ENCODE assay signal across 14 cellular contexts in the genomic region with DNA sequence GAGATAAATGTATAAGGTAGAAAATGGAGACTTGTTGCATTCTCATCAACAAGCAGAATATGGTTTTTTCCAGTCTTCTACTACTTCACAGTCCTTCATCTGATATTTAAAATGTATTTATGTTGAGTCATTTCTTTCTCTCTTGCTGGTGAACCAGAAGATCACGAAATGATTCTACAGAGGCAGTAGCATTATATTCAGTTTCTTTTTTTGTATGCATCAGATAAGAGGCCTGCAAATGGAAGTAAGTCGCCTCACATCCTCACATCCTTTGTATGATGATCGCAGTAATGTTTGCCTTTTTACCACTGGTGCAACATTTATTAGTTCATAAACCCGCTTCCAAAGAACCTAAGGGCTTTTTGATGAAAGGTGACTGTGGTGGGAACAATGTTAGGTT. TPM values are rescaled to one million over a fixed set of nuclear protein-coding genes. Genes with fewer than 3 reads are reported as not detected.
DNase-seq lines count a peak whose midpoint lies in the region; ATAC-seq and TF ChIP-seq lines count a peak whose summit lies in the region.
"Had no signal": no experiment of that assay in that cellular context is flagged by ENCODE, and none has a peak within 500 bp of the region (broad histone marks: within the 10 kb centered on the region; RNA-seq: fewer than 3 reads in every experiment).

No MANE protein-coding gene starts in this region.

- CTCF ChIA-PET in activated CD8-positive, alpha-beta memory T cell treated with anti-CD3 and anti-CD28 coated beads, Interleukin-2, amount 10 ng/mL, durations not matched to agents 7 days and 5 days (lab: Charles Lee) = interaction anchor here (1.0 to 1.4 kb wide), 2 partner anchors 14 to 130 kb away, joined by 3 read pairs; no protein-coding TSS in a partner anchor

- peaks cover 78% of the 10 kb centered on the region for H3K4me1 Mint-ChIP-seq in activated CD8-positive, alpha-beta memory T cell treated with anti-CD3 and anti-CD28 coated beads, Interleukin-2, amount 10 ng/mL, durations not matched to agents 7 days and 5 days
- H3K4me1 Mint-ChIP-seq in stimulated activated memory B cell treated with anti-CD40 and anti-IgM and Interleukin-4, amounts not matched to agents 10 μg/mL and 1 μg/mL and 100 μg/mL, for 72 hours = no peaks in the 10 kb centered on the region
- H3K4me1 Mint-ChIP-seq: neural crest cell had no signal

- peaks cover 57% of the 10 kb centered on the region for H3K36me3 Mint-ChIP-seq in activated CD8-positive, alpha-beta memory T cell treated with anti-CD3 and anti-CD28 coated beads, Interleukin-2, amount 10 ng/mL, durations not matched to agents 7 days and 5 days
- H3K36me3 Mint-ChIP-seq in stimulated activated memory B cell treated with anti-CD40 and anti-IgM and Interleukin-4, amounts not matched to agents 10 μg/mL and 1 μg/mL and 100 μg/mL, for 72 hours = peaks cover 68% of the 10 kb centered on the region

- H3K4me3 Mint-ChIP-seq in activated CD8-positive, alpha-beta memory T cell treated with anti-CD3 and anti-CD28 coated beads, Interleukin-2, amount 10 ng/mL, durations not matched to agents 7 days and 5 days = peak overlapping the region; percentile 9
- H3K4me3 Mint-ChIP-seq in stimulated activated memory B cell treated with anti-CD40 and anti-IgM and Interleukin-4, amounts not matched to agents 10 μg/mL and 1 μg/mL and 100 μg/mL, for 72 hours = no peak overlapping the region
- H3K4me3 Mint-ChIP-seq: neural crest cell had no signal

- H3K27me3 Mint-ChIP-seq in activated CD8-positive, alpha-beta memory T cell treated with anti-CD3 and anti-CD28 coated beads, Interleukin-2, amount 10 ng/mL, durations not matched to agents 7 days and 5 days = no peaks in the 10 kb centered on the region
- H3K27me3 Mint-ChIP-seq in stimulated activated memory B cell treated with anti-CD40 and anti-IgM and Interleukin-4, amounts not matched to agents 10 μg/mL and 1 μg/mL and 100 μg/mL, for 72 hours = no peaks in the 10 kb centered on the region

- peak; percentile 86 for ATAC-seq in activated CD8-positive, alpha-beta memory T cell treated with anti-CD3 and anti-CD28 coated beads, Interleukin-2, amount 10 ng/mL, durations not matched to agents 7 days and 5 days
- ATAC-seq in GM21717 (IDR thresholded peaks at IDR 0.05; ENCODE audit: unreplicated experiment) = peak; percentile 40
- ATAC-seq in HG03342 (IDR thresholded peaks at IDR 0.05; ENCODE audit: unreplicated experiment) = peak; percentile 45
- peak; percentile 56 for ATAC-seq in stimulated activated memory B cell treated with anti-CD40 and anti-IgM and Interleukin-4, amounts not matched to agents 10 μg/mL and 1 μg/mL and 100 μg/mL, for 72 hours
- no peak for ATAC-seq in omental fat pad (ENCODE audit: low FRiP score)
- ATAC-seq: foreskin keratinocyte had no signal

- peak overlapping the region; percentile 88 for H3K27ac Mint-ChIP-seq in activated CD8-positive, alpha-beta memory T cell treated with anti-CD3 and anti-CD28 coated beads, Interleukin-2, amount 10 ng/mL, durations not matched to agents 7 days and 5 days
- H3K27ac Mint-ChIP-seq in stimulated activated memory B cell treated with anti-CD40 and anti-IgM and Interleukin-4, amounts not matched to agents 10 μg/mL and 1 μg/mL and 100 μg/mL, for 72 hours = peak overlapping the region; percentile 48

- TF ChIP-seq CTCF in omental fat pad (IDR thresholded peaks at IDR 0.05) = no peak

- H3K9me3 Mint-ChIP-seq in activated CD8-positive, alpha-beta memory T cell treated with anti-CD3 and anti-CD28 coated beads, Interleukin-2, amount 10 ng/mL, durations not matched to agents 7 days and 5 days (ENCODE audit: low read depth) = no peaks in the 10 kb centered on the region
- H3K9me3 Mint-ChIP-seq in stimulated activated memory B cell treated with anti-CD40 and anti-IgM and Interleukin-4, amounts not matched to agents 10 μg/mL and 1 μg/mL and 100 μg/mL, for 72 hours = no peaks in the 10 kb centered on the region
- H3K9me3 Mint-ChIP-seq: neural crest cell had no signal

- DNase-seq in activated CD8-positive, alpha-beta memory T cell treated with anti-CD3 and anti-CD28 coated beads, Interleukin-2, amount 10 ng/mL, durations not matched to agents 7 days and 5 days = no peak
- no peak for DNase-seq in activated CD8-positive, alpha-beta memory T cell treated with anti-CD3 and anti-CD28 coated beads, Interleukin-2, amount 50 U/mL, for 48 hours
- no peak for DNase-seq in HT-29 (ENCODE audit: low spot score)
- DNase-seq in omental fat pad (ENCODE audit: low spot score) = no peak
- no peak for DNase-seq in NCI-H82 (lab: John Stamatoyannopoulos, UW)
- DNase-seq: adrenal gland, foreskin keratinocyte, kidney glomerular epithelial cell had no signal

RNA-seq across cellular contexts. Expression of a gene that starts 22.1 kb away (rescaled TPM):
- total RNA-seq in activated CD8-positive, alpha-beta memory T cell treated with anti-CD3 and anti-CD28 coated beads, Interleukin-2, amount 10 ng/mL, durations not matched to agents 7 days and 5 days = 100 to 1,000 TPM in 1 of 2 experiments, 1 to 10 TPM in 1; 4.8 to 119 TPM
- total RNA-seq in HT-29 (2014; rRNA removed; shearing (Covaris generic)) = not detected in 2 replicates
- 1 to 10 TPM in 1 of 4 donors, under 1 TPM in 1, not detected in 2; 0.24 to 1.1 TPM for total RNA-seq in omental fat pad
- total RNA-seq: dermis microvascular lymphatic vessel endothelial cell, foreskin keratinocyte, LHCN-M2, neural crest cell had no signal

RNA-seq across cellular contexts. Expression of a gene that starts 37.9 kb away (rescaled TPM):
- 1 to 10 TPM in 1 of 2 experiments, under 1 TPM in 1; 0.53 to 2.5 TPM for total RNA-seq in activated CD8-positive, alpha-beta memory T cell treated with anti-CD3 and anti-CD28 coated beads, Interleukin-2, amount 10 ng/mL, durations not matched to agents 7 days and 5 days
- not detected in 2 replicates for total RNA-seq in HT-29 (2014; rRNA removed; shearing (Covaris generic))
- total RNA-seq in omental fat pad = not detected
- total RNA-seq: adrenal gland, dermis microvascular lymphatic vessel endothelial cell, foreskin keratinocyte, LHCN-M2, neural crest cell had no signal
